In genomic region chr6:4128072-4128471, GRCh38 we compare ENCODE assay signal across 32 cellular contexts. TPM values are rescaled to one million over a fixed set of nuclear protein-coding genes. Genes with fewer than 3 reads are reported as not detected.
"Had no signal": no experiment of that assay in that cellular context is flagged by ENCODE, and none has a peak within 500 bp of the region (broad histone marks: within the 10 kb centered on the region; RNA-seq: fewer than 3 reads in every experiment).

No MANE protein-coding gene starts in this region.

- H3K27me3 ChIP-seq: breast epithelium, Peyer's patch, SJSA1 had no signal

- H3K9ac ChIP-seq: KMS-11, SK-N-SH had no signal

- H3K4me3 Mint-ChIP-seq: activated CD4-positive, alpha-beta T cell treated with anti-CD3 and anti-CD28 coated beads for 36 hours; activated CD4-positive, alpha-beta T cell treated with anti-CD3 and anti-CD28 coated beads, Interleukin-2, amount 10 ng/mL, durations not matched to agents 7 days and 5 days; activated CD8-positive, alpha-beta T cell treated with anti-CD3 and anti-CD28 coated beads, Interleukin-2, amount 10 ng/mL, durations not matched to agents 7 days and 5 days; activated naive CD4-positive, alpha-beta T cell treated with anti-CD3 and anti-CD28 coated beads, Interleukin-2, amount 50 U/mL, for 24 hours; activated T-cell treated with anti-CD3 and anti-CD28 coated beads, Interleukin-2, amount 50 U/mL, for 4 hours; T-helper 1 cell treated with Interleukin-12 subunit alpha and Interleukin-12 subunit beta and Interleukin-4 antibody, amounts not matched to agents 30 μg/mL and 1 μg/mL, for 36 hours; T-helper 2 cell treated with Interferon-gamma antibody and Interleukin-4, amounts not matched to agents 5 μg/mL and 100 μg/mL, for 36 hours; WTC11 had no signal

- H3K4me1 ChIP-seq: breast epithelium, Peyer's patch had no signal

- H3K9me3 Mint-ChIP-seq: activated naive CD4-positive, alpha-beta T cell treated with anti-CD3 and anti-CD28 coated beads, Interleukin-2, amount 50 U/mL, for 24 hours; T-helper 1 cell treated with Interleukin-12 subunit alpha and Interleukin-12 subunit beta and Interleukin-4 antibody, amounts not matched to agents 30 μg/mL and 1 μg/mL, for 36 hours had no signal

- ATAC-seq: activated CD4-positive, alpha-beta T cell treated with anti-CD3 and anti-CD28 coated beads for 36 hours; activated CD4-positive, CD25-positive, alpha-beta regulatory T cell treated with anti-CD3 and anti-CD28 coated beads, Interleukin-2, amount 50 U/mL, for 24 hours; activated CD8-positive, alpha-beta T cell treated with anti-CD3 and anti-CD28 coated beads, Interleukin-2, amount 10 ng/mL, durations not matched to agents 7 days and 5 days; activated T-cell treated with anti-CD3 and anti-CD28 coated beads, Interleukin-2, amount 50 U/mL, for 4 hours; PC-3; WTC11 had no signal

- H3K27me3 Mint-ChIP-seq: activated CD4-positive, alpha-beta T cell treated with anti-CD3 and anti-CD28 coated beads for 36 hours; activated CD4-positive, alpha-beta T cell treated with anti-CD3 and anti-CD28 coated beads, Interleukin-2, amount 10 ng/mL, durations not matched to agents 7 days and 5 days; activated naive CD4-positive, alpha-beta T cell treated with anti-CD3 and anti-CD28 coated beads, Interleukin-2, amount 50 U/mL, for 24 hours had no signal

- H3K36me3 ChIP-seq: breast epithelium had no signal

- H3K9me3 ChIP-seq: breast epithelium, Peyer's patch, SJSA1, SK-N-SH had no signal

- DNase-seq: activated CD4-positive, alpha-beta T cell treated with anti-CD3 and anti-CD28 coated beads for 36 hours; activated CD4-positive, alpha-beta T cell treated with anti-CD3 and anti-CD28 coated beads, Interleukin-2, amount 10 ng/mL, durations not matched to agents 7 days and 5 days; activated CD4-positive, alpha-beta T cell treated with anti-CD3 and anti-CD28 coated beads, Interleukin-2, amount 50 U/mL, for 48 hours; activated CD8-positive, alpha-beta T cell treated with anti-CD3 and anti-CD28 coated beads, Interleukin-2, amount 10 ng/mL, durations not matched to agents 7 days and 5 days; activated effector memory CD4-positive, alpha-beta T cell treated with anti-CD3 and anti-CD28 coated beads, Interleukin-2, amount 50 U/mL, for 16 hours; activated naive CD4-positive, alpha-beta T cell; activated T-cell treated with anti-CD3 and anti-CD28 coated beads, Interleukin-2, amount 50 U/mL, for 4 hours; anterior cingulate cortex; MM.1S; MV-4-11; NCI-H1092; NCI-H1417 treated with DMSO at 0.1 percent for 48 hours; NCI-H1930; NCI-H2081 treated with DMSO at 0.1 percent for 48 hours; NCI-H345; NCI-H524 treated with DMSO at 0.1 percent for 48 hours; Peyer's patch; RPMI8226; SHP77 treated with DMSO at 0.1 percent for 48 hours; SK-N-SH had no signal

- H3K27ac Mint-ChIP-seq: activated CD4-positive, alpha-beta T cell treated with anti-CD3 and anti-CD28 coated beads for 36 hours; activated CD4-positive, alpha-beta T cell treated with anti-CD3 and anti-CD28 coated beads, Interleukin-2, amount 10 ng/mL, durations not matched to agents 7 days and 5 days; activated CD8-positive, alpha-beta T cell treated with anti-CD3 and anti-CD28 coated beads, Interleukin-2, amount 10 ng/mL, durations not matched to agents 7 days and 5 days; activated naive CD4-positive, alpha-beta T cell treated with anti-CD3 and anti-CD28 coated beads, Interleukin-2, amount 50 U/mL, for 24 hours; T-helper 1 cell treated with Interleukin-12 subunit alpha and Interleukin-12 subunit beta and Interleukin-4 antibody, amounts not matched to agents 30 μg/mL and 1 μg/mL, for 36 hours; T-helper 2 cell treated with Interferon-gamma antibody and Interleukin-4, amounts not matched to agents 5 μg/mL and 100 μg/mL, for 36 hours; WTC11 had no signal

- H3K4me2 ChIP-seq: KMS-11, SK-N-SH had no signal

- H3K27ac ChIP-seq: breast epithelium, KMS-11, Peyer's patch, SJSA1 had no signal

- H3K4me3 ChIP-seq: breast epithelium, Peyer's patch, SJSA1 had no signal

RNA-seq across cellular contexts. Expression of gene FAM217A, which starts 49.1 kb away (rescaled TPM):
- total RNA-seq: activated CD4-positive, alpha-beta T cell treated with anti-CD3 and anti-CD28 coated beads for 36 hours; activated CD4-positive, alpha-beta T cell treated with anti-CD3 and anti-CD28 coated beads, Interleukin-2, amount 10 ng/mL, durations not matched to agents 7 days and 5 days; activated CD8-positive, alpha-beta T cell treated with anti-CD3 and anti-CD28 coated beads, Interleukin-2, amount 10 ng/mL, durations not matched to agents 7 days and 5 days; activated T-cell treated with anti-CD3 and anti-CD28 coated beads, Interleukin-2, amount 50 U/mL, for 4 hours; breast epithelium; cardiac septum; LHCN-M2; NCI-H460; PC-3; Peyer's patch; SJSA1; WTC11 had no signal
- polyA plus RNA-seq: SK-N-SH had no signal
